In the genomic region with DNA sequence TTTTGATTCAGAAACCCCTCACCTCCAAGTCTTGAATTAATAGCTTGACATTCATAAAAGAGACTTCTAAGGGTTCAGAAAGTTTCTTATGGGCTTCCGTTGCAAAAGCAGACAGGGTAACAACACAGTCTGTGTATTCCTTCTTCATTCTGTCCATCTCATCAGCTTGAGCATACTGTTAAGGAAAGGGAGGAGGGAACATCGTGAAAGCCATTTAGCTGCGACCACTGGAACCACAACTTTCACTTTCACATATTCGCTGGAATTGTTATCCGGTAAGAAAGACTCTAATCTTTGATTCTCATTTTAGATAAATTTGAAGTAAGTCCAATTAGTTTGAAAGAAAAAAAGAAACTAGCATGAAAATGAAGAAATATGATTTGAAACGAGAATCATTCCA, we compare ENCODE assay signal across 16 cellular contexts.
A peak's percentile ranks its signal among the peaks of the same experiment; 100 is the strongest.
DNase-seq lines count a peak whose midpoint lies in the region; ATAC-seq and TF ChIP-seq lines count a peak whose summit lies in the region.
"Had no signal": no experiment of that assay in that cellular context is flagged by ENCODE, and none has a peak within 500 bp of the region (broad histone marks: within the 10 kb centered on the region; RNA-seq: fewer than 3 reads in every experiment).

No MANE protein-coding gene starts in this region.

- no peaks in the 10 kb centered on the region for H3K27me3 ChIP-seq in aorta (ENCODE audit: control insufficient read depth in 1 of 2, insufficient read depth in 2 of 2, low read length in 1 of 2)
- H3K27me3 ChIP-seq: foreskin keratinocyte had no signal

- peaks cover 0 to 4% of the 10 kb centered on the region in 2 donors for H3K36me3 ChIP-seq in aorta (ENCODE audit: control insufficient read depth in 1 of 2, insufficient read depth in 2 of 2, low read length in 1 of 2)

- no peak overlapping the region for H3K27ac Mint-ChIP-seq in natural killer cell treated with Interleukin-12 subunit alpha and Interleukin-12 subunit beta and Interleukin-15 and Interleukin-18, amount 100 ng/mL, for 72 hours
- H3K27ac Mint-ChIP-seq: stimulated activated memory B cell treated with anti-CD40 and anti-IgM and Interleukin-4, amounts not matched to agents 10 μg/mL and 1 μg/mL and 100 μg/mL, for 72 hours had no signal

- no peaks in the 10 kb centered on the region for H3K9me3 Mint-ChIP-seq in natural killer cell treated with Interleukin-12 subunit alpha and Interleukin-12 subunit beta and Interleukin-15 and Interleukin-18, amount 100 ng/mL, for 72 hours
- H3K9me3 Mint-ChIP-seq: stimulated activated memory B cell treated with anti-CD40 and anti-IgM and Interleukin-4, amounts not matched to agents 10 μg/mL and 1 μg/mL and 100 μg/mL, for 72 hours had no signal

- in situ Hi-C loops in KBM-7 (cut with MboI; ENCODE audit: low pct_unique_long_range_greater_than_20kb, low sequenced_read_pairs), result no loop called here

- DNase-seq in COLO829 (ENCODE audit: low spot score), result peak; percentile 16
- DNase-seq in KBM-7, result peak; percentile 25
- no peak for DNase-seq in coronary artery (ENCODE audit: low spot score)
- no peak for DNase-seq in natural killer cell treated with Interleukin-12 subunit alpha and Interleukin-12 subunit beta and Interleukin-15 and Interleukin-18, amount 100 ng/mL, for 72 hours (ENCODE audit: low spot score)
- DNase-seq in aorta, result no peak
- DNase-seq: Caco-2; foreskin keratinocyte; Kasumi-1; left cardiac atrium; occipital lobe; stimulated activated CD4-positive, alpha-beta T cell treated with anti-CD3 and anti-CD28 coated beads, Interleukin-2, amount 100 ng/mL, for 24 hours had no signal

- H3K27ac ChIP-seq in coronary artery (no peak overlapping the region), aorta (ENCODE audit: low read depth in 1 of 2, low read length in 2 of 2) (no peak overlapping the region)
- H3K27ac ChIP-seq: foreskin keratinocyte had no signal

- H3K4me3 Mint-ChIP-seq in natural killer cell treated with Interleukin-12 subunit alpha and Interleukin-12 subunit beta and Interleukin-15 and Interleukin-18, amount 100 ng/mL, for 72 hours, result peak overlapping the region; percentile 30
- H3K4me3 Mint-ChIP-seq: stimulated activated memory B cell treated with anti-CD40 and anti-IgM and Interleukin-4, amounts not matched to agents 10 μg/mL and 1 μg/mL and 100 μg/mL, for 72 hours had no signal

- 77 to 87% methylated on average over 6 of the region's 6 CpGs for WGBS in aorta, 2 donors

- H3K4me1 ChIP-seq in aorta (ENCODE audit: control insufficient read depth in 1 of 2, insufficient read depth in 2 of 2, low read length in 2 of 2), result no peaks in the 10 kb centered on the region
- H3K4me1 ChIP-seq: Caco-2 had no signal

- intact Hi-C loops in aorta (cut with DNase I), result loop anchor here in 1 of 2 donors (2.0 kb wide), 1 partner anchor 32 kb away; no protein-coding TSS in a partner anchor

- no peak for ATAC-seq in natural killer cell treated with Interleukin-12 subunit alpha and Interleukin-12 subunit beta and Interleukin-15 and Interleukin-18, amount 100 ng/mL, for 72 hours
- no peak for ATAC-seq in aorta (ENCODE audit: low FRiP score)
- no peak for ATAC-seq in HG02870 (IDR thresholded peaks at IDR 0.05; ENCODE audit: unreplicated experiment)
- no peak for ATAC-seq in HG03469 (IDR thresholded peaks at IDR 0.05; ENCODE audit: unreplicated experiment)
- no peak for ATAC-seq in GM19351 (IDR thresholded peaks at IDR 0.05; ENCODE audit: unreplicated experiment)
- ATAC-seq: foreskin keratinocyte; GM12878; left cardiac atrium; stimulated activated memory B cell treated with anti-CD40 and anti-IgM and Interleukin-4, amounts not matched to agents 10 μg/mL and 1 μg/mL and 100 μg/mL, for 72 hours had no signal

- H3K27me3 Mint-ChIP-seq in natural killer cell treated with Interleukin-12 subunit alpha and Interleukin-12 subunit beta and Interleukin-15 and Interleukin-18, amount 100 ng/mL, for 72 hours, result no peaks in the 10 kb centered on the region

- H3K4me3 ChIP-seq in coronary artery (peak overlapping the region; percentile 15), aorta (ENCODE audit: low read length in 2 of 2) (no peak overlapping the region)
- H3K4me3 ChIP-seq: GM12878 had no signal

- H3K4me1 Mint-ChIP-seq in natural killer cell treated with Interleukin-12 subunit alpha and Interleukin-12 subunit beta and Interleukin-15 and Interleukin-18, amount 100 ng/mL, for 72 hours (ENCODE audit: low read depth in 2 of 2), result peaks cover 4 to 15% of the 10 kb centered on the region in 2 donors
- H3K4me1 Mint-ChIP-seq: stimulated activated memory B cell treated with anti-CD40 and anti-IgM and Interleukin-4, amounts not matched to agents 10 μg/mL and 1 μg/mL and 100 μg/mL, for 72 hours had no signal

- H3K36me3 Mint-ChIP-seq in natural killer cell treated with Interleukin-12 subunit alpha and Interleukin-12 subunit beta and Interleukin-15 and Interleukin-18, amount 100 ng/mL, for 72 hours, result no peaks in the 10 kb centered on the region
- H3K36me3 Mint-ChIP-seq: stimulated activated memory B cell treated with anti-CD40 and anti-IgM and Interleukin-4, amounts not matched to agents 10 μg/mL and 1 μg/mL and 100 μg/mL, for 72 hours had no signal

- H3K9me3 ChIP-seq in aorta (ENCODE audit: control insufficient read depth, low read length), result no peaks in the 10 kb centered on the region
- H3K9me3 ChIP-seq: Caco-2 had no signal

- no peak for TF ChIP-seq CTCF in coronary artery (IDR thresholded peaks at IDR 0.05)

Comparison
In these comparisons a context has a peak if more than half of its experiments do, and no peak if none do; other contexts are left out.
1. DNase-seq: peak in COLO829 (single experiment) and KBM-7 (single experiment); none in coronary artery (single experiment), natural killer cell treated with Interleukin-12 subunit alpha and Interleukin-12 subunit beta and Interleukin-15 and Interleukin-18, amount 100 ng/mL, for 72 hours (single experiment) and aorta (0 of 2).